Comparison of ENCODE assay signal across 12 cellular contexts in the genomic region with DNA sequence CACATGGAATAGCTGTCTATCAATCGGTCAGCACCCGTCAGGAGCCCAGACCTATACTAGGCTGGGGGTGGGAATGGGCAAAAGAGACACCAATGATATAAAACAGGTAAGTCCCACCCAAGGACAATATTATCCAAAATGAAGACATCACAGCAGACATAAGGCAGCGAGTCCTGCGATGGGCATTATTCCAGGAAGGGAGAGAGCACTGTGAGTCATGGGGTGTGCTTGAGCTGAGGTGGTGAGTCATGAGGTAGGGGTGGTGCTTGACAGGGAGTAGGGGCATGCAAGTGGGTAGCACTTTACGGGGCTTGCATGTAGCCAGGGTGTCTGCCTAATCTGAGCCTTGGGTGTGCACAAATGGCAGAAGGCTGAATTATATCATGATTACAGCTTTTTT.
DNase-seq lines count a peak whose midpoint lies in the region; ATAC-seq lines count a peak whose summit lies in the region.
"Had no signal": no experiment of that assay in that cellular context is flagged by ENCODE, and none has a peak within 500 bp of the region (broad histone marks: within the 10 kb centered on the region; RNA-seq: fewer than 3 reads in every experiment).

No MANE protein-coding gene starts in this region.

- POLR2A ChIA-PET in T-cell (lab: Charles Lee), result no interaction called here

- DNase-seq in AG08396 (ENCODE audit: low spot score) (peak; percentile 24), HT1080 (ENCODE audit: low read depth) (peak; percentile 78), amniotic epithelial cell (ENCODE audit: low read depth) (peak; percentile 3), iris pigment epithelial cell (ENCODE audit: low read depth) (peak; percentile 34), T-cell (no peak), GOT3 (lab: John Stamatoyannopoulos, UW) (no peak)
- DNase-seq in stimulated activated naive CD8-positive, alpha-beta T cell treated with anti-CD3 and anti-CD28 coated beads, Interleukin-15, Interleukin-2, amounts not matched to agents 100 U/mL and 50 U/mL, for 24 hours, result no peak
- DNase-seq in activated effector memory CD4-positive, alpha-beta T cell treated with anti-CD3 and anti-CD28 coated beads, Interleukin-2, amount 50 U/mL, for 16 hours, result no peak
- DNase-seq: cerebellar nuclear complex, small intestine had no signal

- H3K27ac Mint-ChIP-seq in T-cell, result no peak overlapping the region
- H3K27ac Mint-ChIP-seq: activated T-helper 2 cell treated with anti-CD3 and anti-CD28 coated beads, Interferon-gamma antibody, Interleukin-2, Interleukin-4, amounts not matched to agents 10 μg/mL and 5 μg/mL and 100 μg/mL, durations not matched to agents 14 hours and 24 hours and 36 hours had no signal

- ATAC-seq in stimulated activated naive CD8-positive, alpha-beta T cell treated with anti-CD3 and anti-CD28 coated beads, Interleukin-15, Interleukin-2, amounts not matched to agents 100 U/mL and 50 U/mL, for 24 hours, result no peak
- no peak for ATAC-seq in T-cell (replicated peaks in 1 of 4)
- ATAC-seq: activated CD4-positive, CD25-positive, alpha-beta regulatory T cell treated with anti-CD3 and anti-CD28 coated beads, Interleukin-2, amount 50 U/mL, for 24 hours had no signal

- peaks cover 3 to 5% of the 10 kb centered on the region in 2 donors for H3K27me3 Mint-ChIP-seq in T-cell

- peaks cover 0 to 8% (median 4%) of the 10 kb centered on the region in 3 donors for H3K9me3 Mint-ChIP-seq in T-cell

- CTCF ChIA-PET in T-cell (lab: Charles Lee), result no interaction called here

- H3K4me1 Mint-ChIP-seq in T-cell, result no peaks in the 10 kb centered on the region

- no peak overlapping the region for H3K4me3 Mint-ChIP-seq in T-cell

- H3K36me3 Mint-ChIP-seq in T-cell, result no peaks in the 10 kb centered on the region

Comparison
In these comparisons a context has a peak if more than half of its experiments do, and no peak if none do; other contexts are left out.
1. DNase-seq: peak in AG08396 (single experiment), HT1080 (single experiment), amniotic epithelial cell (single experiment) and iris pigment epithelial cell (single experiment); none in stimulated activated naive CD8-positive, alpha-beta T cell treated with anti-CD3 and anti-CD28 coated beads, Interleukin-15, Interleukin-2, amounts not matched to agents 100 U/mL and 50 U/mL, for 24 hours (single experiment), activated effector memory CD4-positive, alpha-beta T cell treated with anti-CD3 and anti-CD28 coated beads, Interleukin-2, amount 50 U/mL, for 16 hours (single experiment), T-cell (0 of 34) and GOT3 (single experiment).